In genomic region chr3:52202384-52203077, GRCh38 we compare ENCODE assay signal across 13 cellular contexts. TPM values are rescaled to one million over a fixed set of nuclear protein-coding genes. Genes with fewer than 3 reads are reported as not detected.
DNase-seq lines count a peak whose midpoint lies in the region; ATAC-seq and TF ChIP-seq lines count a peak whose summit lies in the region.
"Had no signal": no experiment of that assay in that cellular context is flagged by ENCODE, and none has a peak within 500 bp of the region (broad histone marks: within the 10 kb centered on the region; RNA-seq: fewer than 3 reads in every experiment).

No MANE protein-coding gene starts in this region.

- no peak overlapping the region for H3K4me3 Mint-ChIP-seq in activated T-helper 17 cell treated with anti-CD3 and anti-CD28 coated beads, Interleukin-2, amount 50 U/mL, for 72 hours
- H3K4me3 Mint-ChIP-seq in naive thymus-derived CD8-positive, alpha-beta T cell = no peak overlapping the region
- H3K4me3 Mint-ChIP-seq: neural progenitor cell had no signal

- H3K36me3 Mint-ChIP-seq in activated T-helper 17 cell treated with anti-CD3 and anti-CD28 coated beads, Interleukin-2, amount 50 U/mL, for 72 hours (ENCODE audit: low read depth) = peaks cover 95% of the 10 kb centered on the region
- H3K36me3 Mint-ChIP-seq in naive thymus-derived CD8-positive, alpha-beta T cell = peaks cover 8 to 71% (median 35%) of the 10 kb centered on the region in 3 donors

- DNase-seq in GM10266 (ENCODE audit: extremely low spot score) (peak; percentile 68), head of caudate nucleus (no peak), GDM1 (lab: John Stamatoyannopoulos, UW) (no peak)
- DNase-seq in naive thymus-derived CD8-positive, alpha-beta T cell = peak in 1 of 10 donors; percentile 26
- DNase-seq in activated CD4-positive, CD25-positive, alpha-beta regulatory T cell treated with anti-CD3 and anti-CD28 coated beads, Interleukin-2, amount 50 U/mL, for 72 hours = no peak
- DNase-seq: brain microvascular endothelial cell; NCI-H1092; stimulated activated CD4-positive, alpha-beta T cell treated with anti-CD3 and anti-CD28 coated beads, Interleukin-12 subunit alpha, Interleukin-12 subunit beta, amount 100 ng/mL, for 4 hours had no signal

- no peak for TF ChIP-seq EP300 in Ishikawa (IDR thresholded peaks at IDR 0.05; ENCODE audit: borderline replicate concordance)

- no peaks in the 10 kb centered on the region for H3K9me3 Mint-ChIP-seq in activated T-helper 17 cell treated with anti-CD3 and anti-CD28 coated beads, Interleukin-2, amount 50 U/mL, for 72 hours
- H3K9me3 Mint-ChIP-seq in naive thymus-derived CD8-positive, alpha-beta T cell = no peaks in the 10 kb centered on the region
- H3K9me3 Mint-ChIP-seq: neural progenitor cell had no signal

- peak overlapping the region; percentile 41 for H3K27ac Mint-ChIP-seq in activated T-helper 17 cell treated with anti-CD3 and anti-CD28 coated beads, Interleukin-2, amount 50 U/mL, for 72 hours
- H3K27ac Mint-ChIP-seq in naive thymus-derived CD8-positive, alpha-beta T cell = peak overlapping the region in 6 of 10 donors; percentile 17 to 67 (median 43)
- H3K27ac Mint-ChIP-seq: neural progenitor cell had no signal

- ATAC-seq in activated T-helper 17 cell treated with anti-CD3 and anti-CD28 coated beads, Interleukin-2, amount 50 U/mL, for 72 hours (replicated peaks) = no peak
- ATAC-seq in naive thymus-derived CD8-positive, alpha-beta T cell = no peak
- no peak for ATAC-seq in HG02981 (IDR thresholded peaks at IDR 0.05; ENCODE audit: unreplicated experiment)

- intact Hi-C loops in head of caudate nucleus (cut with DNase I) = no loop called here

- no peak for TF ChIP-seq RAD21 in Ishikawa (IDR thresholded peaks at IDR 0.05; ENCODE audit: low read depth)

- peaks cover 42% of the 10 kb centered on the region for H3K4me1 Mint-ChIP-seq in activated T-helper 17 cell treated with anti-CD3 and anti-CD28 coated beads, Interleukin-2, amount 50 U/mL, for 72 hours
- peaks cover 17 to 48% (median 43%) of the 10 kb centered on the region in 4 donors for H3K4me1 Mint-ChIP-seq in naive thymus-derived CD8-positive, alpha-beta T cell

- no peaks in the 10 kb centered on the region for H3K27me3 Mint-ChIP-seq in activated T-helper 17 cell treated with anti-CD3 and anti-CD28 coated beads, Interleukin-2, amount 50 U/mL, for 72 hours
- H3K27me3 Mint-ChIP-seq in naive thymus-derived CD8-positive, alpha-beta T cell = no peaks in the 10 kb centered on the region

- POLR2A ChIA-PET in naive thymus-derived CD8-positive, alpha-beta T cell (lab: Charles Lee) = interaction anchor here (1.8 kb wide), 1 partner anchor 15 kb away, joined by 7 read pairs; no protein-coding TSS in a partner anchor

- TF ChIP-seq CTCF in GM10266 (IDR thresholded peaks at IDR 0.05; ENCODE audit: control insufficient read depth, insufficient read depth, low read depth, missing control alignments) = no peak

TF ChIP-seq in Ishikawa, 13 proteins besides CTCF, POLR2A, EP300 and RAD21:
- no peak for TF ChIP-seq ZBTB7A (IDR thresholded peaks at IDR 0.05; ENCODE audit: low read depth)
- TF ChIP-seq EGR1 (IDR thresholded peaks at IDR 0.05) = no peak
- no peak for TF ChIP-seq USF1 (IDR thresholded peaks at IDR 0.05)
- no peak for TF ChIP-seq NFIC (IDR thresholded peaks at IDR 0.05)
- TF ChIP-seq TEAD4 (IDR thresholded peaks at IDR 0.05) = no peak
- 0 out of 2 replicates have a peak, but pooled peaks have one; percentile 22 for TF ChIP-seq CEBPB (IDR thresholded peaks at IDR 0.05)
- no peak for TF ChIP-seq REST (IDR thresholded peaks at IDR 0.05; ENCODE audit: low read depth)

RNA-seq across cellular contexts. Expression of gene ALAS1, which starts 4.6 kb away (rescaled TPM):
- 10 to 100 TPM; 66.1 to 72.7 TPM for total RNA-seq in activated T-helper 17 cell treated with anti-CD3 and anti-CD28 coated beads, Interleukin-2, amount 50 U/mL, for 72 hours
- 10 to 100 TPM; 16.2 to 18.8 TPM for total RNA-seq in naive thymus-derived CD8-positive, alpha-beta T cell
- 10 to 100 TPM; 14.7 to 28.9 (median 18.5) TPM for polyA plus RNA-seq in naive thymus-derived CD8-positive, alpha-beta T cell

RNA-seq across cellular contexts. Expression of gene TLR9, which starts 22.9 kb away (rescaled TPM):
- total RNA-seq in activated T-helper 17 cell treated with anti-CD3 and anti-CD28 coated beads, Interleukin-2, amount 50 U/mL, for 72 hours = under 1 TPM; 0.30 to 0.93 TPM
- total RNA-seq in naive thymus-derived CD8-positive, alpha-beta T cell = 1 to 10 TPM; 2.4 to 2.8 TPM
- not detected for polyA plus RNA-seq in naive thymus-derived CD8-positive, alpha-beta T cell
- total RNA-seq: epithelial cell of proximal tubule had no signal

RNA-seq across cellular contexts. Expression of gene TWF2, which starts 36.4 kb away (rescaled TPM):
- total RNA-seq in activated T-helper 17 cell treated with anti-CD3 and anti-CD28 coated beads, Interleukin-2, amount 50 U/mL, for 72 hours = 100 to 1,000 TPM in 1 of 2 donors, 10 to 100 TPM in 1; 89.9 to 159 TPM
- total RNA-seq in naive thymus-derived CD8-positive, alpha-beta T cell = 10 to 100 TPM; 77.2 to 77.6 TPM
- polyA plus RNA-seq in naive thymus-derived CD8-positive, alpha-beta T cell = 100 to 1,000 TPM; 112 to 171 (median 142) TPM

RNA-seq across cellular contexts. Expression of gene PPM1M, which starts 43.0 kb away (rescaled TPM):
- 100 to 1,000 TPM in 1 of 2 donors, 10 to 100 TPM in 1; 84.6 to 112 TPM for total RNA-seq in activated T-helper 17 cell treated with anti-CD3 and anti-CD28 coated beads, Interleukin-2, amount 50 U/mL, for 72 hours
- total RNA-seq in naive thymus-derived CD8-positive, alpha-beta T cell = 100 to 1,000 TPM; 108 to 114 TPM
- polyA plus RNA-seq in naive thymus-derived CD8-positive, alpha-beta T cell = 100 to 1,000 TPM in 2 of 3 donors, 10 to 100 TPM in 1; 68.0 to 172 (median 106) TPM

RNA-seq across cellular contexts. Expression of gene POC1A, which starts 48.3 kb away (rescaled TPM):
- 10 to 100 TPM; 19.5 to 28.1 TPM for total RNA-seq in activated T-helper 17 cell treated with anti-CD3 and anti-CD28 coated beads, Interleukin-2, amount 50 U/mL, for 72 hours
- total RNA-seq in naive thymus-derived CD8-positive, alpha-beta T cell = 1 to 10 TPM; 1.2 to 1.9 TPM
- polyA plus RNA-seq in naive thymus-derived CD8-positive, alpha-beta T cell = 1 to 10 TPM in 1 of 3 donors, under 1 TPM in 2; 0.28 to 1.1 (median 0.66) TPM
